Comparison of ENCODE assay signal across 14 cellular contexts in the genomic region with DNA sequence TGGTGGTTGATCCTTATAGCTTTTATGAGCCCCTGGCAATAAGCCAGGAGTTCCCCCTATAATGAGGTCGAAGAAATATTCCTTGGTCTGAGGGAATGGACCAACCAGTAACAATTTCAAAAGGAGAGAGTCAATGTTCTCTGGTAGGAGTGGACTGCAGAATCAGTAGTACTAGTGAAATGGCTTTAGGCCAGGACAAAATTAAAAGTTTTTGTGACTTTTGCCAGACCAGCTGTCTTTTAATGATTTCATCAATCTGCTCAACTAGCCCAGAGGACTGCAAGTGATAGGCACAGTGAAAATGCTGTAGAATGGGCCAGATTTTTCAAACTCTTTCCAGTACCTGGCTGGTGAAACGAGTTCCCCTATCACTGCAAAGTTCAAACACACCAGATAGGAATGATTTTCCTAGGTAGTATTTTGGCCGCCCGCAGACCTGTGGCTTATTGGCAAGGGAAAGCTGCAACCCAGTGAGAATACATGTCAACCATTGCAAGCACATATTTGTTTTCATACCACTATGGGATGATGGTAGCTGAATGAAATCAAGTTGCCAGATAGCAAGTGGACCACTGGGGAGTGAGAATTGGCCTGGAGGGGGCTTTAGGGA.
"Had no signal": no experiment of that assay in that cellular context is flagged by ENCODE, and none has a peak within 500 bp of the region (broad histone marks: within the 10 kb centered on the region; RNA-seq: fewer than 3 reads in every experiment).

No MANE protein-coding gene starts in this region.

- H3K27ac ChIP-seq: coronary artery, left lung, lower lobe of right lung had no signal

- H3K27me3 ChIP-seq: left lung had no signal

- H3K4me3 ChIP-seq: coronary artery, left lung, lower lobe of right lung, smooth muscle cell had no signal

- H3K36me3 ChIP-seq: left lung, lower lobe of right lung had no signal

- H3K27ac Mint-ChIP-seq: immature natural killer cell, memory B cell, natural killer cell, type B pancreatic cell had no signal

- H3K9me3 ChIP-seq: lower lobe of right lung had no signal

- H3K27me3 Mint-ChIP-seq: memory B cell, type B pancreatic cell had no signal

- H3K4me3 Mint-ChIP-seq: immature natural killer cell, memory B cell, mesothelial cell of epicardium, natural killer cell, neural crest cell, type B pancreatic cell had no signal

- ATAC-seq: left lung, lower lobe of right lung, natural killer cell had no signal

- DNase-seq: effector CD4-positive, alpha-beta T cell; immature natural killer cell; left lung; lower lobe of right lung; natural killer cell; posterior cingulate gyrus; stimulated activated CD4-positive, alpha-beta T cell treated with anti-CD3 and anti-CD28 coated beads, Interleukin-2, amount 100 ng/mL, for 48 hours; stimulated activated naive CD4-positive, alpha-beta T cell treated with Interleukin-2 at 50 U/mL for 16 hours had no signal

- H3K9me3 Mint-ChIP-seq: immature natural killer cell had no signal

- H3K36me3 Mint-ChIP-seq: natural killer cell had no signal

- H3K4me1 ChIP-seq: left lung, lower lobe of right lung had no signal

- H3K4me1 Mint-ChIP-seq: memory B cell had no signal
